ENCODE assay signal across 8 cellular contexts in the genomic region with DNA sequence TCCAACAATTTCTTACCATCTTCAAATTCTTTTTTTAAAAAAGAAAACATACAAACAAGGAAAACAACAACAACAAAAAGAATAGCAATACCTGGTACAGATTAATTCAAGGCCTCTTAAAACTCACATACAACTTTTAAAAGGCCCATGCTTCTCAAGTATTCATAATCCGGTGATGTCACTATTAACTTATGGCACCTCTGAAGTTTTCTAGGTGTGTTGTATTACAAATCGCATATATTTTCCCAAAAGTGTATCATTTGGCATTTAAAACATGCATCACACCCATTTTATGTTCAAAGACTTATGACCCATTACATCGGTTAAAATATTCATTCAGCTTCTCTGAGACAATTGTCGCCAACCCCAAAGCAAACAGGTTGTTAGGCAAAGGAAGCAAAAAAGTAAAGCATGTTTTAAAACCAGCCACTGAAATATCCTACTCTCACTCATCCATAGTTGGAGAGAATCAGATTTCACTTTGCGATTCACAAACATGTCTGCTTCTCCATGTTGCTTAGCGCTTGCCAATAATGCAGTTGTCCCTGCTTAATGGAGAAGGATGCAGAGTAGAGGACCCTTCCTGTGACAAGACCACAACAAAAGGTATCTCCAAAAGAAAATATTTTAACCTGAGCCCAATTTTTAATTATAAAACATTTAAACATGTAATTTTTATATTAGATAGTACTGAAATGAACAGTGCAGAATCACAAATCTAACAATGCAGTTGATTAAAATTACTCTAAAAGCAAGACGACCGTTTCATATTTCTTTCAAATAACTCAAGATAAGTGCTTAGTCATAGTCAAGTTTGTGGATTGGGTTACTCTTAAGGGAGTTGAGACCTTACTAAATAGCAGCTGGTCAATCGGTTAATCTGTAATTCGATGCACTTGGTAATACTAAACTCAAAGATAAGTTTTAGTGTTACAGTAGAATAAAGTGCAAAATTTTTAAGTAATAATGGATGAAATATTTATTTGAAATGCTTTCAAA. TPM values are rescaled to one million over a fixed set of nuclear protein-coding genes. Genes with fewer than 3 reads are reported as not detected.
A peak's percentile ranks its signal among the peaks of the same experiment; 100 is the strongest.
DNase-seq lines count a peak whose midpoint lies in the region; ATAC-seq and TF ChIP-seq lines count a peak whose summit lies in the region.

No MANE protein-coding gene starts in this region.

- peak overlapping the region; percentile 99 for H3K27ac ChIP-seq in CD4-positive, CD25-positive, alpha-beta regulatory T cell (ENCODE audit: insufficient read depth, low read length, poor library complexity, severe bottlenecking)
- H3K27ac ChIP-seq in HUES48 (ENCODE audit: low read depth, low read length) (peak overlapping the region; percentile 99), WERI-Rb-1 (peak overlapping the region; percentile 100), gastroesophageal sphincter (peak overlapping the region; percentile 97 to 100 (median 100)), skin epidermis (peak overlapping the region in 17 of 21 experiments; percentile 99 to 100 (median 100))

- H3K4me1 ChIP-seq in CD4-positive, CD25-positive, alpha-beta regulatory T cell (ENCODE audit: control insufficient read depth, insufficient read depth, low read length, poor library complexity, severe bottlenecking), result peaks cover 45% of the 10 kb centered on the region
- peaks cover 15% of the 10 kb centered on the region for H3K4me1 ChIP-seq in HUES48 (ENCODE audit: control insufficient read depth, insufficient read depth, low read length)
- H3K4me1 ChIP-seq in gastroesophageal sphincter, result peaks cover 0 to 66% (median 16%) of the 10 kb centered on the region in 3 donors

- H3K4me3 ChIP-seq in CD4-positive, CD25-positive, alpha-beta regulatory T cell (ENCODE audit: low read depth, low read length), result peak overlapping the region; percentile 95
- H3K4me3 ChIP-seq in HUES48 (ENCODE audit: low read depth, low read length) (peak overlapping the region; percentile 100), WERI-Rb-1 (ENCODE audit: low read depth, low read length) (peak overlapping the region; percentile 98), gastroesophageal sphincter (peak overlapping the region; percentile 92 to 98), skin epidermis (peak overlapping the region; percentile 72 to 99 (median 89))

- TF ChIP-seq CTCF in WERI-Rb-1 (IDR thresholded peaks at IDR 0.05; ENCODE audit: low read depth, low read length) (no peak), gastroesophageal sphincter (IDR thresholded peaks at IDR 0.05) (no peak)

- H3K27me3 Mint-ChIP-seq in CD4-positive, CD25-positive, alpha-beta regulatory T cell, result no peaks in the 10 kb centered on the region

- peak overlapping the region; percentile 93 to 99 (median 97) for H3K4me3 Mint-ChIP-seq in CD4-positive, CD25-positive, alpha-beta regulatory T cell

- peak overlapping the region; percentile 97 to 100 (median 99) for H3K27ac Mint-ChIP-seq in CD4-positive, CD25-positive, alpha-beta regulatory T cell

- no peak for ATAC-seq in CD4-positive, CD25-positive, alpha-beta regulatory T cell (ENCODE audit: low read depth in 2 of 2)
- ATAC-seq in gastroesophageal sphincter (no peak), HG03280 (IDR thresholded peaks at IDR 0.05; ENCODE audit: unreplicated experiment) (no peak)

- no peaks in the 10 kb centered on the region for H3K27me3 ChIP-seq in CD4-positive, CD25-positive, alpha-beta regulatory T cell (ENCODE audit: control insufficient read depth, insufficient read depth, low read length)
- H3K27me3 ChIP-seq in HUES48 (ENCODE audit: control insufficient read depth, insufficient read depth, low read length) (no peaks in the 10 kb centered on the region), WERI-Rb-1 (ENCODE audit: insufficient read depth, low read depth, severe bottlenecking) (no peaks in the 10 kb centered on the region), gastroesophageal sphincter (no peaks in the 10 kb centered on the region)

- H3K4me1 Mint-ChIP-seq in CD4-positive, CD25-positive, alpha-beta regulatory T cell, result peaks cover 25 to 55% (median 39%) of the 10 kb centered on the region in 4 donors

- DNase-seq in CD4-positive, CD25-positive, alpha-beta regulatory T cell, result peak in 1 of 3 donors; percentile 19
- DNase-seq in WERI-Rb-1 (no peak), NCI-H1092 (lab: John Stamatoyannopoulos, UW) (no peak), DMS114 treated with DMSO at 0.1 percent for 48 hours (lab: John Stamatoyannopoulos, UW; ENCODE audit: unreplicated experiment) (no peak)

- 16 to 20% methylated on average over 10 of the region's 10 CpGs for WGBS in gastroesophageal sphincter (ENCODE audit: low coverage in 1 of 2), 2 donors

- TF ChIP-seq POLR2A in gastroesophageal sphincter (IDR thresholded peaks at IDR 0.05), result no peak

- peaks cover 26% of the 10 kb centered on the region for H3K36me3 Mint-ChIP-seq in CD4-positive, CD25-positive, alpha-beta regulatory T cell

- no peaks in the 10 kb centered on the region for H3K9me3 Mint-ChIP-seq in CD4-positive, CD25-positive, alpha-beta regulatory T cell

- no peak for TF ChIP-seq EP300 in gastroesophageal sphincter (IDR thresholded peaks at IDR 0.05)

- H3K36me3 ChIP-seq in CD4-positive, CD25-positive, alpha-beta regulatory T cell (ENCODE audit: control insufficient read depth, insufficient read depth, low read length), result peaks cover 30% of the 10 kb centered on the region
- H3K36me3 ChIP-seq in HUES48 (ENCODE audit: control insufficient read depth, insufficient read depth, low read length), result peaks cover 34% of the 10 kb centered on the region
- H3K36me3 ChIP-seq in WERI-Rb-1, result peaks cover 41% of the 10 kb centered on the region
- peaks cover 0 to 37% of the 10 kb centered on the region in 2 donors for H3K36me3 ChIP-seq in gastroesophageal sphincter

- no peaks in the 10 kb centered on the region for H3K9me3 ChIP-seq in CD4-positive, CD25-positive, alpha-beta regulatory T cell (ENCODE audit: control insufficient read depth in 2 of 2, low read length in 2 of 2)
- no peaks in the 10 kb centered on the region for H3K9me3 ChIP-seq in HUES48 (ENCODE audit: control insufficient read depth, insufficient read depth, low read length)
- H3K9me3 ChIP-seq in WERI-Rb-1 (ENCODE audit: severe bottlenecking), result no peaks in the 10 kb centered on the region
- H3K9me3 ChIP-seq in gastroesophageal sphincter, result no peaks in the 10 kb centered on the region

- peak overlapping the region; percentile 98; the same call in 1 of the 2 replicates for H3K9ac ChIP-seq in HUES48 (ENCODE audit: low read depth, low read length)

RNA-seq across cellular contexts. Expression of a gene that starts 1.6 kb away (rescaled TPM):
- 310 TPM for total RNA-seq in CD4-positive, CD25-positive, alpha-beta regulatory T cell
- polyA plus RNA-seq in CD4-positive, CD25-positive, alpha-beta regulatory T cell, result 1,000 to 10,000 TPM; 1,181 to 1,272 (median 1,236) TPM
- total RNA-seq in gastroesophageal sphincter, result 100 to 1,000 TPM; 313 to 463 (median 399) TPM

RNA-seq across cellular contexts. Expression of a gene that starts 50.7 kb away (rescaled TPM):
- 223 TPM for total RNA-seq in CD4-positive, CD25-positive, alpha-beta regulatory T cell
- 100 to 1,000 TPM; 221 to 276 (median 243) TPM for polyA plus RNA-seq in CD4-positive, CD25-positive, alpha-beta regulatory T cell
- 100 to 1,000 TPM; 116 to 212 (median 129) TPM for total RNA-seq in gastroesophageal sphincter
